ENCODE assay signal across 1 cellular context in the genomic region with DNA sequence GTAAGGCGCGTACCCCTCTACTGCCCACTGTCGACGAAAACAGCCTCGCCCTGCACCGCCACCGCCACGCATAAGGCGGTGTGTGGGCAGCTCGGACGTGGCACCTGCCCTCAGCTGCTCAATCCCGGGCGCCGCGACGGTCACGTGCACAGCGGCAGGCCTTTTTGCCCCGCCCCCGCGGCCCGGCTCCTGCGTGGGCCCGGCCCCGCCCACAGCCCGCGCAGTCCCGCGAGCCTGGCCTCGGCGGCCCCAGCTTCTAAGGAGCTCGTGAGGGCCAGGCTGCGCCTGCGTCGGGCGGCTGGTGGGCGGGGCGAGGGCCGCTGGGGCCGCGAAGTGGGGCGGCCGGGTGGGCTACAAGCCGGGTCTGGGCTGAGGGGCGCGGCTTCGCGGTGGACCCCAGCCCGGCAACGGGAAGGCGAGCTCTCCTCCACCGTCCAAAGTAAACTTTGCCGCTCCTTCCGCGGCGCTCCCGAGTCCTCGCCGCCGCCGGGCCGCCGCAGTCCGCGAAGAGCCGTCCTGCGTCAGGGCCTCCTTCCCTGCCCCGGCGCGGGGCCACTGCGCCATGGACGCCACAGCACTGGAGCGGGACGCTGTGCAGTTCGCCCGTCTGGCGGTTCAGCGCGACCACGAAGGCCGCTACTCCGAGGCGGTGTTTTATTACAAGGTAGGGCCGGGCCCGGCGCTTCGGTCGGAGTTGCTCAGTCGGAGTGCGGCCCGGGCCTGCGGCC.
A peak's percentile ranks its signal among the peaks of the same experiment; 100 is the strongest.
TF ChIP-seq lines count a peak whose summit lies in the region.

A gene (plus strand): TSS at position 313 of the 728 bp plus-strand sequence. CDS start 250 bp downstream, at position 563.

TF ChIP-seq in HepG2, 621 proteins besides CTCF, POLR2A, EP300 and RAD21 (continued from another document and continues in another):
- TF ChIP-seq, protein P1, sequence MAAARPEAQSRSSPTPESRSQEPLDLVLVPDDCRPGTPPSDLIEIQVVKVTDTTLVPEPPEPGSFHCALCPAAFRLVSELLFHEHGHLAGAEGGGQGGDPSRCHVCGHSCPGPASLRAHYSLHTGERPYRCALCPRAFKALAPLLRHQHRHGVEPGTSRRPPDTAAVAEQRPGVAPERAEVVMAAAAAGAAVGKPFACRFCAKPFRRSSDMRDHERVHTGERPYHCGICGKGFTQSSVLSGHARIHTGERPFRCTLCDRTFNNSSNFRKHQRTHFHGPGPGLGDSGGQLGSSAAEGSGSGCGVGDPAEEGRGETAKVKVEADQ (CRISPR knock-in tag; IDR thresholded peaks at IDR 0.05; ENCODE audit: borderline replicate concordance) = peak; percentile 75; the same call in 1 of the 2 replicates
- peak; percentile 86 for TF ChIP-seq POLR2G (IDR thresholded peaks at IDR 0.05; ENCODE audit: low read depth, low read length)
- TF ChIP-seq, protein P2, sequence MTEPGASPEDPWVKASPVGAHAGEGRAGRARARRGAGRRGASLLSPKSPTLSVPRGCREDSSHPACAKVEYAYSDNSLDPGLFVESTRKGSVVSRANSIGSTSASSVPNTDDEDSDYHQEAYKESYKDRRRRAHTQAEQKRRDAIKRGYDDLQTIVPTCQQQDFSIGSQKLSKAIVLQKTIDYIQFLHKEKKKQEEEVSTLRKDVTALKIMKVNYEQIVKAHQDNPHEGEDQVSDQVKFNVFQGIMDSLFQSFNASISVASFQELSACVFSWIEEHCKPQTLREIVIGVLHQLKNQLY (CRISPR knock-in tag; IDR thresholded peaks at IDR 0.05) = peak; percentile 98
- TF ChIP-seq, protein P3, sequence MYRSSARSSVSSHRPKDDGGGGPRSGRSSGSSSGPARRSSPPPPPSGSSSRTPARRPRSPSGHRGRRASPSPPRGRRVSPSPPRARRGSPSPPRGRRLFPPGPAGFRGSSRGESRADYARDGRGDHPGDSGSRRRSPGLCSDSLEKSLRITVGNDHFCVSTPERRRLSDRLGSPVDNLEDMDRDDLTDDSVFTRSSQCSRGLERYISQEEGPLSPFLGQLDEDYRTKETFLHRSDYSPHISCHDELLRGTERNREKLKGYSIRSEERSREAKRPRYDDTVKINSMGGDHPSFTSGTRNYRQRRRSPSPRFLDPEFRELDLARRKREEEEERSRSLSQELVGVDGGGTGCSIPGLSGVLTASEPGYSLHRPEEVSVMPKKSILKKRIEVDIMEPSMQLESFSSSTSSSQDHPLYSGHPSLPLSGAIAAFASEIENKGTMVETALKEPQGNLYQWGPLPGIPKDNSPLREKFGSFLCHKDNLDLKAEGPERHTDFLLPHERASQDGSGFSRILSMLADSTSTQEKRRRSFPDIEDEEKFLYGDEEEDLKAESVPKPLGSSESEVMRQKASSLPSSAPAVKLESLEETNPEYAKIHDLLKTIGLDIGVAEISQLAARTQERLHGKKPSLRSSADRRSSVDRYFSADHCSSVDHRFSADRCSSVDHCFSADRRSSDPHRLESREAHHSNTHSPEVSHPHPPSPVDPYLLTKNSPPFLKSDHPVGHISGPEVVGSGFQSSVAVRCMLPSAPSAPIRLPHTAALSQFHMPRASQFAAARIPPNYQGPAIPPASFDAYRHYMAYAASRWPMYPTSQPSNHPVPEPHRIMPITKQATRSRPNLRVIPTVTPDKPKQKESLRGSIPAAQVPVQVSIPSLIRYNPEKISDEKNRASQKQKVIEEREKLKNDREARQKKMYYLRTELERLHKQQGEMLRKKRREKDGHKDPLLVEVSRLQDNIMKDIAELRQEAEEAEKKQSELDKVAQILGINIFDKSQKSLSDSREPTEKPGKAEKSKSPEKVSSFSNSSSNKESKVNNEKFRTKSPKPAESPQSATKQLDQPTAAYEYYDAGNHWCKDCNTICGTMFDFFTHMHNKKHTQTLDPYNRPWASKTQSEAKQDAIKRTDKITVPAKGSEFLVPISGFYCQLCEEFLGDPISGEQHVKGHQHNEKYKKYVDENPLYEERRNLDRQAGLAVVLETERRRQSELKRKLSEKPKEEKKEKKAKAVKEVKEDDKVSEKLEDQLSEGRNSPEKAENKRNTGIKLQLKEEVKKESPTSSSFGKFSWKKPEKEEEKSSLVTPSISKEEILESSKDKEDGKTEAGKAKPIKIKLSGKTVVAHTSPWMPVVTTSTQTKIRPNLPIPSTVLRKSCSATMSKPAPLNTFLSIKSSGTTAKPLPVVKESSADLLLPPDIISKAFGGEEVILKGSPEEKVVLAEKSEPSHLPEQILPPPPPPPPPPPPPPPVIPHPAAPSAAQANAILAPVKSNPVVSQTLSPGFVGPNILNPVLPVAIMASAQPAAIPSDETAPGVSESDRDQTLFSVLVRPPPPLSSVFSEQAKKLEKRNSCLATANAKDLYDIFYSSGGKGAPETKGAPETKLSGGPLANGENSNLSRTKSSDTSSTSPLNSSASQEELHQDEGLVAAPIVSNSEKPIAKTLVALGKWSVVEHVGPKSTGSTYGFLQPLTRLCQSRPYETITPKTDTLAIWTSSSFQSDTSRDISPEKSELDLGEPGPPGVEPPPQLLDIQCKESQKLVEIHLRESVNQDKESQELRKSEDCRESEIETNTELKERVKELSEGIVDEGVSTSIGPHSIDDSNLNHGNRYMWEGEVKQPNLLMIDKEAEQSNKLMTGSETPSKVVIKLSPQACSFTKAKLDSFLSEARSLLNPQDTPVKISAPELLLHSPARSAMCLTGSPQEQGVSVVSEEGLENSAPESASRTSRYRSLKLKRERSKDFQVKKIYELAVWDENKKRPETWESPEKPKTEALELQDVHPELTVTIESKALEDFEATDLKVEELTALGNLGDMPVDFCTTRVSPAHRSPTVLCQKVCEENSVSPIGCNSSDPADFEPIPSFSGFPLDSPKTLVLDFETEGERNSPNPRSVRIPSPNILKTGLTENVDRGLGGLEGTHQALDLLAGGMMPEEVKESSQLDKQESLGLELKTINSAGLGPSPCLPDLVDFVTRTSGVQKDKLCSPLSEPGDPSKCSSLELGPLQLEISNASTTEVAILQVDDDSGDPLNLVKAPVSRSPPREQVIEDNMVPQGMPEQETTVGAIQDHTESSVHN (CRISPR knock-in tag; IDR thresholded peaks at IDR 0.05) = no peak
- TF ChIP-seq, protein P4, sequence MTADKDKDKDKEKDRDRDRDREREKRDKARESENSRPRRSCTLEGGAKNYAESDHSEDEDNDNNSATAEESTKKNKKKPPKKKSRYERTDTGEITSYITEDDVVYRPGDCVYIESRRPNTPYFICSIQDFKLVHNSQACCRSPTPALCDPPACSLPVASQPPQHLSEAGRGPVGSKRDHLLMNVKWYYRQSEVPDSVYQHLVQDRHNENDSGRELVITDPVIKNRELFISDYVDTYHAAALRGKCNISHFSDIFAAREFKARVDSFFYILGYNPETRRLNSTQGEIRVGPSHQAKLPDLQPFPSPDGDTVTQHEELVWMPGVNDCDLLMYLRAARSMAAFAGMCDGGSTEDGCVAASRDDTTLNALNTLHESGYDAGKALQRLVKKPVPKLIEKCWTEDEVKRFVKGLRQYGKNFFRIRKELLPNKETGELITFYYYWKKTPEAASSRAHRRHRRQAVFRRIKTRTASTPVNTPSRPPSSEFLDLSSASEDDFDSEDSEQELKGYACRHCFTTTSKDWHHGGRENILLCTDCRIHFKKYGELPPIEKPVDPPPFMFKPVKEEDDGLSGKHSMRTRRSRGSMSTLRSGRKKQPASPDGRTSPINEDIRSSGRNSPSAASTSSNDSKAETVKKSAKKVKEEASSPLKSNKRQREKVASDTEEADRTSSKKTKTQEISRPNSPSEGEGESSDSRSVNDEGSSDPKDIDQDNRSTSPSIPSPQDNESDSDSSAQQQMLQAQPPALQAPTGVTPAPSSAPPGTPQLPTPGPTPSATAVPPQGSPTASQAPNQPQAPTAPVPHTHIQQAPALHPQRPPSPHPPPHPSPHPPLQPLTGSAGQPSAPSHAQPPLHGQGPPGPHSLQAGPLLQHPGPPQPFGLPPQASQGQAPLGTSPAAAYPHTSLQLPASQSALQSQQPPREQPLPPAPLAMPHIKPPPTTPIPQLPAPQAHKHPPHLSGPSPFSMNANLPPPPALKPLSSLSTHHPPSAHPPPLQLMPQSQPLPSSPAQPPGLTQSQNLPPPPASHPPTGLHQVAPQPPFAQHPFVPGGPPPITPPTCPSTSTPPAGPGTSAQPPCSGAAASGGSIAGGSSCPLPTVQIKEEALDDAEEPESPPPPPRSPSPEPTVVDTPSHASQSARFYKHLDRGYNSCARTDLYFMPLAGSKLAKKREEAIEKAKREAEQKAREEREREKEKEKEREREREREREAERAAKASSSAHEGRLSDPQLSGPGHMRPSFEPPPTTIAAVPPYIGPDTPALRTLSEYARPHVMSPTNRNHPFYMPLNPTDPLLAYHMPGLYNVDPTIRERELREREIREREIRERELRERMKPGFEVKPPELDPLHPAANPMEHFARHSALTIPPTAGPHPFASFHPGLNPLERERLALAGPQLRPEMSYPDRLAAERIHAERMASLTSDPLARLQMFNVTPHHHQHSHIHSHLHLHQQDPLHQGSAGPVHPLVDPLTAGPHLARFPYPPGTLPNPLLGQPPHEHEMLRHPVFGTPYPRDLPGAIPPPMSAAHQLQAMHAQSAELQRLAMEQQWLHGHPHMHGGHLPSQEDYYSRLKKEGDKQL (CRISPR knock-in tag; IDR thresholded peaks at IDR 0.05; ENCODE audit: low read depth) = 0 out of 2 replicates have a peak, but pooled peaks have one; percentile 38
- TF ChIP-seq, protein P5, sequence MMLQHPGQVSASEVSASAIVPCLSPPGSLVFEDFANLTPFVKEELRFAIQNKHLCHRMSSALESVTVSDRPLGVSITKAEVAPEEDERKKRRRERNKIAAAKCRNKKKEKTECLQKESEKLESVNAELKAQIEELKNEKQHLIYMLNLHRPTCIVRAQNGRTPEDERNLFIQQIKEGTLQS (CRISPR knock-in tag; IDR thresholded peaks at IDR 0.05) = 0 out of 2 replicates have a peak, but pooled peaks have one; percentile 22
- TF ChIP-seq, protein P6, sequence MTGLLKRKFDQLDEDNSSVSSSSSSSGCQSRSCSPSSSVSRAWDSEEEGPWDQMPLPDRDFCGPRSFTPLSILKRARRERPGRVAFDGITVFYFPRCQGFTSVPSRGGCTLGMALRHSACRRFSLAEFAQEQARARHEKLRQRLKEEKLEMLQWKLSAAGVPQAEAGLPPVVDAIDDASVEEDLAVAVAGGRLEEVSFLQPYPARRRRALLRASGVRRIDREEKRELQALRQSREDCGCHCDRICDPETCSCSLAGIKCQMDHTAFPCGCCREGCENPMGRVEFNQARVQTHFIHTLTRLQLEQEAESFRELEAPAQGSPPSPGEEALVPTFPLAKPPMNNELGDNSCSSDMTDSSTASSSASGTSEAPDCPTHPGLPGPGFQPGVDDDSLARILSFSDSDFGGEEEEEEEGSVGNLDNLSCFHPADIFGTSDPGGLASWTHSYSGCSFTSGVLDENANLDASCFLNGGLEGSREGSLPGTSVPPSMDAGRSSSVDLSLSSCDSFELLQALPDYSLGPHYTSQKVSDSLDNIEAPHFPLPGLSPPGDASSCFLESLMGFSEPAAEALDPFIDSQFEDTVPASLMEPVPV (CRISPR knock-in tag; IDR thresholded peaks at IDR 0.05) = 0 out of 2 replicates have a peak, but pooled peaks have one; percentile 48
- peak; percentile 83 for TF ChIP-seq SPEN (CRISPR knock-in tag; IDR thresholded peaks at IDR 0.05; ENCODE audit: low read depth)
- 0 out of 2 replicates have a peak, but pooled peaks have one; percentile 33 for TF ChIP-seq ZNF383 (CRISPR knock-in tag; IDR thresholded peaks at IDR 0.05; ENCODE audit: borderline replicate concordance)
- TF ChIP-seq SP5 (CRISPR knock-in tag; IDR thresholded peaks at IDR 0.05; ENCODE audit: borderline replicate concordance, low read depth) = peak; percentile 79
- no peak for TF ChIP-seq ZNF33A (CRISPR knock-in tag; IDR thresholded peaks at IDR 0.05; ENCODE audit: borderline replicate concordance)
- TF ChIP-seq FOXJ3 (CRISPR knock-in tag; IDR thresholded peaks at IDR 0.05; ENCODE audit: borderline replicate concordance) = no peak
- TF ChIP-seq, protein P7, sequence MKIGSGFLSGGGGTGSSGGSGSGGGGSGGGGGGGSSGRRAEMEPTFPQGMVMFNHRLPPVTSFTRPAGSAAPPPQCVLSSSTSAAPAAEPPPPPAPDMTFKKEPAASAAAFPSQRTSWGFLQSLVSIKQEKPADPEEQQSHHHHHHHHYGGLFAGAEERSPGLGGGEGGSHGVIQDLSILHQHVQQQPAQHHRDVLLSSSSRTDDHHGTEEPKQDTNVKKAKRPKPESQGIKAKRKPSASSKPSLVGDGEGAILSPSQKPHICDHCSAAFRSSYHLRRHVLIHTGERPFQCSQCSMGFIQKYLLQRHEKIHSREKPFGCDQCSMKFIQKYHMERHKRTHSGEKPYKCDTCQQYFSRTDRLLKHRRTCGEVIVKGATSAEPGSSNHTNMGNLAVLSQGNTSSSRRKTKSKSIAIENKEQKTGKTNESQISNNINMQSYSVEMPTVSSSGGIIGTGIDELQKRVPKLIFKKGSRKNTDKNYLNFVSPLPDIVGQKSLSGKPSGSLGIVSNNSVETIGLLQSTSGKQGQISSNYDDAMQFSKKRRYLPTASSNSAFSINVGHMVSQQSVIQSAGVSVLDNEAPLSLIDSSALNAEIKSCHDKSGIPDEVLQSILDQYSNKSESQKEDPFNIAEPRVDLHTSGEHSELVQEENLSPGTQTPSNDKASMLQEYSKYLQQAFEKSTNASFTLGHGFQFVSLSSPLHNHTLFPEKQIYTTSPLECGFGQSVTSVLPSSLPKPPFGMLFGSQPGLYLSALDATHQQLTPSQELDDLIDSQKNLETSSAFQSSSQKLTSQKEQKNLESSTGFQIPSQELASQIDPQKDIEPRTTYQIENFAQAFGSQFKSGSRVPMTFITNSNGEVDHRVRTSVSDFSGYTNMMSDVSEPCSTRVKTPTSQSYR (CRISPR knock-in tag; IDR thresholded peaks at IDR 0.05; ENCODE audit: borderline replicate concordance) = peak; percentile 59; the same call in 1 of the 2 replicates
- TF ChIP-seq, protein P8, sequence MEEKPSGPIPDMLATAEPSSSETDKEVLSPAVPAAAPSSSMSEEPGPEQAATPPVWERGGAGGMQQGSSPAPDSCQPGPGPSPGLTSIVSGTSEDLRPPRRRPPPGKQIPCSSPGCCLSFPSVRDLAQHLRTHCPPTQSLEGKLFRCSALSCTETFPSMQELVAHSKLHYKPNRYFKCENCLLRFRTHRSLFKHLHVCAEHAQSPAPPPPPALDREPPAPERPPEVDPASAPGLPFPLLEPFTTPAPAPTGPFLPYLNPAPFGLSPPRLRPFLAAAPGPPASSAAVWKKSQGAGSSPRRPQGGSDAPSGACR (CRISPR knock-in tag; IDR thresholded peaks at IDR 0.05) = peak; percentile 81; the same call in 1 of the 2 replicates
- peak; percentile 55 for TF ChIP-seq ARNT2 (CRISPR knock-in tag; IDR thresholded peaks at IDR 0.05; ENCODE audit: low read depth)
- TF ChIP-seq, protein P9, sequence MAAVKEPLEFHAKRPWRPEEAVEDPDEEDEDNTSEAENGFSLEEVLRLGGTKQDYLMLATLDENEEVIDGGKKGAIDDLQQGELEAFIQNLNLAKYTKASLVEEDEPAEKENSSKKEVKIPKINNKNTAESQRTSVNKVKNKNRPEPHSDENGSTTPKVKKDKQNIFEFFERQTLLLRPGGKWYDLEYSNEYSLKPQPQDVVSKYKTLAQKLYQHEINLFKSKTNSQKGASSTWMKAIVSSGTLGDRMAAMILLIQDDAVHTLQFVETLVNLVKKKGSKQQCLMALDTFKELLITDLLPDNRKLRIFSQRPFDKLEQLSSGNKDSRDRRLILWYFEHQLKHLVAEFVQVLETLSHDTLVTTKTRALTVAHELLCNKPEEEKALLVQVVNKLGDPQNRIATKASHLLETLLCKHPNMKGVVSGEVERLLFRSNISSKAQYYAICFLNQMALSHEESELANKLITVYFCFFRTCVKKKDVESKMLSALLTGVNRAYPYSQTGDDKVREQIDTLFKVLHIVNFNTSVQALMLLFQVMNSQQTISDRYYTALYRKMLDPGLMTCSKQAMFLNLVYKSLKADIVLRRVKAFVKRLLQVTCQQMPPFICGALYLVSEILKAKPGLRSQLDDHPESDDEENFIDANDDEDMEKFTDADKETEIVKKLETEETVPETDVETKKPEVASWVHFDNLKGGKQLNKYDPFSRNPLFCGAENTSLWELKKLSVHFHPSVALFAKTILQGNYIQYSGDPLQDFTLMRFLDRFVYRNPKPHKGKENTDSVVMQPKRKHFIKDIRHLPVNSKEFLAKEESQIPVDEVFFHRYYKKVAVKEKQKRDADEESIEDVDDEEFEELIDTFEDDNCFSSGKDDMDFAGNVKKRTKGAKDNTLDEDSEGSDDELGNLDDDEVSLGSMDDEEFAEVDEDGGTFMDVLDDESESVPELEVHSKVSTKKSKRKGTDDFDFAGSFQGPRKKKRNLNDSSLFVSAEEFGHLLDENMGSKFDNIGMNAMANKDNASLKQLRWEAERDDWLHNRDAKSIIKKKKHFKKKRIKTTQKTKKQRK (IDR thresholded peaks at IDR 0.05; ENCODE audit: low read length) = no peak
- peak; percentile 98 for TF ChIP-seq ATF7-NPFF (CRISPR knock-in tag; IDR thresholded peaks at IDR 0.05; ENCODE audit: low read depth)
- no peak for TF ChIP-seq ZNF703 (CRISPR knock-in tag; IDR thresholded peaks at IDR 0.05; ENCODE audit: borderline replicate concordance)
